8 cellular contexts compared by ENCODE assay signal in the genomic region with DNA sequence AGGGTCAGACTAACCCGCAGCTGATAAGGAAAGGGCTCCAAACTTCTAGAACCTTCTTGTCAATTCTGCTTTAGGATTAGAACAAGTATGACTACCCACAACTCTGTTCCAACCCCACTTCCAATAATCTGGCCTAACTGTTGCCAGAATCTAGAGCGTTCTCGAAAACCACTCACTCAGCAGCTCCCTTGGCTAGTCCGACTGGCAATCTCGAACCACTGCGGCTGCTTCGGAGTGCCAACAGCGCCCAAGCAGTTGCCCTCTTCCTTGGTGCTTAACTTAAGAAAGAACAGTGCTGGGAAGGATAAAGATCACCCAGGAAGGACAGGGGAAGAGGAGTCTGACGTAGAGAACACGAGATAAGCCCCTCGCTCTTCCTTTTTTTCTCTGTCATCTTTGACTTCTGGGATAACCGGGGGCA. TPM values are rescaled to one million over a fixed set of nuclear protein-coding genes. Genes with fewer than 3 reads are reported as not detected.
A peak's percentile ranks its signal among the peaks of the same experiment; 100 is the strongest.
DNase-seq lines count a peak whose midpoint lies in the region; ATAC-seq lines count a peak whose summit lies in the region.

No MANE protein-coding gene starts in this region.

- H3K4me3 ChIP-seq in SJCRH30 (peak overlapping the region; percentile 92), duodenal mucosa (ENCODE audit: low read depth in 1 of 2, low read length in 2 of 2) (peak overlapping the region; percentile 98 to 99), muscle layer of duodenum (ENCODE audit: low read depth in 1 of 2, low read length in 2 of 2) (peak overlapping the region; percentile 82 to 99)

- H3K9me3 ChIP-seq in SJCRH30 (replicated peaks) (no peaks in the 10 kb centered on the region), duodenal mucosa (ENCODE audit: control insufficient read depth in 1 of 2, low read length in 2 of 2) (no peaks in the 10 kb centered on the region), muscle layer of duodenum (ENCODE audit: control insufficient read depth in 1 of 2, low read length in 2 of 2) (no peaks in the 10 kb centered on the region)

- H3K36me3 ChIP-seq in SJCRH30 = peaks cover 7% of the 10 kb centered on the region
- H3K36me3 ChIP-seq in duodenal mucosa (ENCODE audit: control insufficient read depth in 1 of 2, insufficient read depth in 2 of 2, low read length in 2 of 2) = no peaks in the 10 kb centered on the region
- H3K36me3 ChIP-seq in muscle layer of duodenum (ENCODE audit: control insufficient read depth in 1 of 2, insufficient read depth in 2 of 2, low read length in 2 of 2) = no peaks in the 10 kb centered on the region

- H3K27ac ChIP-seq in SJCRH30 (peak overlapping the region; percentile 94), duodenal mucosa (ENCODE audit: low read depth, low read length) (peak overlapping the region; percentile 86), muscle layer of duodenum (ENCODE audit: low read length) (peak overlapping the region; percentile 97)

- H3K27me3 ChIP-seq in SJCRH30 = no peaks in the 10 kb centered on the region
- no peaks in the 10 kb centered on the region for H3K27me3 ChIP-seq in duodenal mucosa (ENCODE audit: control insufficient read depth in 1 of 2, insufficient read depth in 2 of 2, low read length in 2 of 2)
- H3K27me3 ChIP-seq in muscle layer of duodenum (ENCODE audit: low read depth, low read length) = no peaks in the 10 kb centered on the region

- DNase-seq in NCI-H2107 treated with DMSO at 0.1 percent for 48 hours (lab: John Stamatoyannopoulos, UW; ENCODE audit: unreplicated experiment) = peak; percentile 10
- no peak for DNase-seq in NCI-H2107 (lab: John Stamatoyannopoulos, UW)
- peak in 1 of 2 experiments; percentile 29 for DNase-seq in SJCRH30
- no peak for DNase-seq in NCI-H1048 (lab: John Stamatoyannopoulos, UW)

- no peak for ATAC-seq in GM21576 (IDR thresholded peaks at IDR 0.05; ENCODE audit: unreplicated experiment)
- no peak for ATAC-seq in HG02981 (IDR thresholded peaks at IDR 0.05; ENCODE audit: unreplicated experiment)

- H3K4me1 ChIP-seq in SJCRH30 (peaks cover 9% of the 10 kb centered on the region), duodenal mucosa (ENCODE audit: control insufficient read depth in 1 of 2, insufficient read depth in 2 of 2, low read length in 2 of 2) (peaks cover 38 to 41% of the 10 kb centered on the region in 2 donors), muscle layer of duodenum (ENCODE audit: control insufficient read depth in 1 of 2, insufficient read depth in 2 of 2, low read length in 2 of 2) (peaks cover 15 to 47% of the 10 kb centered on the region in 2 donors)

- H3K9ac ChIP-seq in duodenal mucosa (ENCODE audit: low read depth in 1 of 2, low read length in 2 of 2) = peak overlapping the region; percentile 99

RNA-seq across cellular contexts. Expression of gene DNAJC7, which starts 0.8 kb away (rescaled TPM):
- total RNA-seq in SJCRH30 (2014; rRNA removed; shearing (Covaris generic)) = 103 and 104 TPM in 2 replicates

RNA-seq across cellular contexts. Expression of gene NKIRAS2, which starts 3.5 kb away (rescaled TPM):
- total RNA-seq in SJCRH30 (2014; rRNA removed; shearing (Covaris generic)) = 80.3 and 81.6 TPM in 2 replicates

RNA-seq across cellular contexts. Expression of gene C17orf113, which starts 34.0 kb away (rescaled TPM):
- total RNA-seq in SJCRH30 (2014; rRNA removed; shearing (Covaris generic)) = 0.18 and 0.49 TPM in 2 replicates

RNA-seq across cellular contexts. Expression of gene CNP, which starts 49.8 kb away (rescaled TPM):
- total RNA-seq in SJCRH30 (2014; rRNA removed; shearing (Covaris generic)) = 101 and 105 TPM in 2 replicates
